In genomic region chr13:101417501-101417900, GRCh38 we compare ENCODE assay signal across 1 cellular context.
TF ChIP-seq lines count a peak whose summit lies in the region.

No MANE protein-coding gene starts in this region.

TF ChIP-seq in A549, 52 proteins besides CTCF, POLR2A, EP300 and RAD21 (continued from another document):
- TF ChIP-seq REST (IDR thresholded peaks at IDR 0.05) (no peak), NR3C1 (IDR thresholded peaks at IDR 0.05) (no peak), EHF (CRISPR knock-in tag; IDR thresholded peaks at IDR 0.05) (no peak), CEBPB (IDR thresholded peaks at IDR 0.05) (no peak), MYC (IDR thresholded peaks at IDR 0.05; ENCODE audit: borderline replicate concordance, low read length) (no peak), KDM1A (IDR thresholded peaks at IDR 0.05; ENCODE audit: low read depth) (no peak), USF2 (IDR thresholded peaks at IDR 0.05) (no peak), RFX5 (IDR thresholded peaks at IDR 0.05) (no peak)
